In genomic region chr1:19096036-19096833, GRCh38 we compare ENCODE assay signal across 9 cellular contexts.
DNase-seq lines count a peak whose midpoint lies in the region; ATAC-seq and TF ChIP-seq lines count a peak whose summit lies in the region.
"Had no signal": no experiment of that assay in that cellular context is flagged by ENCODE, and none has a peak within 500 bp of the region (broad histone marks: within the 10 kb centered on the region; RNA-seq: fewer than 3 reads in every experiment).

No MANE protein-coding gene starts in this region.

- WGBS in GM23248 (ENCODE audit: low coverage in 1 of 2, low lambda C conversion rate in 2 of 2, missing lambda C conversion rate in 2 of 2), 2 experiments, result 77 to 83% methylated on average over 7 of the region's 7 CpGs

- no peak overlapping the region for H3K4me3 ChIP-seq in GM23248
- H3K4me3 ChIP-seq in ascending aorta, result no peak overlapping the region

- peaks cover 9% of the 10 kb centered on the region; the same call in 1 of the 2 replicates for H3F3A ChIP-seq in GM23248 (ENCODE audit: insufficient read depth)

- H3K36me3 ChIP-seq in GM23248 (ENCODE audit: low read depth), result peaks cover 100% of the 10 kb centered on the region
- H3K36me3 ChIP-seq in ascending aorta, result peaks cover 94 to 95% of the 10 kb centered on the region in 2 donors

- no peak for ATAC-seq in HG02798 (IDR thresholded peaks at IDR 0.05; ENCODE audit: poor library complexity, unreplicated experiment)
- ATAC-seq in GM21717 (IDR thresholded peaks at IDR 0.05; ENCODE audit: unreplicated experiment), result no peak

- no peak overlapping the region for H3K4me3 Mint-ChIP-seq in type B pancreatic cell

- intact Hi-C loops in ascending aorta (cut with DNase I), result loop anchor here (5.0 kb wide), 1 partner anchor 214 kb away; no protein-coding TSS in a partner anchor

- no peak overlapping the region for H2AFZ ChIP-seq in GM23248

- in situ Hi-C loops in GM23248 (cut with MboI), result no loop called here

- no peaks in the 10 kb centered on the region for H3K27me3 Mint-ChIP-seq in type B pancreatic cell

- H3K9ac ChIP-seq in GM23248, result no peak overlapping the region

- H3K27me3 ChIP-seq in GM23248 (replicated peaks; ENCODE audit: insufficient read depth) (no peaks in the 10 kb centered on the region), ascending aorta (no peaks in the 10 kb centered on the region)
- H3K27me3 ChIP-seq: neutrophil had no signal

- no peaks in the 10 kb centered on the region for H3K9me3 ChIP-seq in GM23248 (ENCODE audit: low read depth)
- H3K9me3 ChIP-seq in ascending aorta, result no peaks in the 10 kb centered on the region
- H3K9me3 ChIP-seq: neutrophil had no signal

- peak overlapping the region; percentile 35 for H3K27ac Mint-ChIP-seq in type B pancreatic cell

- H3K4me1 ChIP-seq in GM23248 (ENCODE audit: insufficient read depth) (peaks cover 4% of the 10 kb centered on the region; the same call in 1 of the 2 replicates), ascending aorta (no peaks in the 10 kb centered on the region)

- H3K79me2 ChIP-seq in GM23248 (ENCODE audit: insufficient read depth), result peaks cover 13% of the 10 kb centered on the region; the same call in 1 of the 2 replicates

- no peaks in the 10 kb centered on the region for H4K20me1 ChIP-seq in GM23248 (ENCODE audit: insufficient read depth)

- H3K4me2 ChIP-seq in GM23248 (ENCODE audit: unreplicated experiment), result no peak overlapping the region

- peak; percentile 29; the same call in 1 of the 2 replicates for TF ChIP-seq CTCF in 22Rv1 (IDR thresholded peaks at IDR 0.05)
- TF ChIP-seq CTCF in ascending aorta (IDR thresholded peaks at IDR 0.05), result peak in 2 of 3 experiments; percentile 23 to 47
- peak; percentile 66 for TF ChIP-seq CTCF in type B pancreatic cell (conservative IDR thresholded peaks at IDR 0.05)

- H3K27ac ChIP-seq in 22Rv1 (no peak overlapping the region), GM23248 (no peak overlapping the region), ascending aorta (no peak overlapping the region)
- H3K27ac ChIP-seq: neutrophil had no signal

- H3K9me2 ChIP-seq in GM23248 (ENCODE audit: insufficient read depth), result no peaks in the 10 kb centered on the region

- peak; percentile 37 for DNase-seq in GM23248
- DNase-seq in ascending aorta (ENCODE audit: low spot score in 2 of 2), result no peak
- DNase-seq in inferior parietal cortex (ENCODE audit: extremely low spot score), result peak; percentile 42
- DNase-seq in type B pancreatic cell (ENCODE audit: extremely low spot score, unreplicated experiment), result no peak
- no peak for DNase-seq in DMS114 treated with DMSO at 0.1 percent for 48 hours (lab: John Stamatoyannopoulos, UW; ENCODE audit: unreplicated experiment)

- peaks cover 23% of the 10 kb centered on the region for H3K36me3 Mint-ChIP-seq in type B pancreatic cell

- H3K4me1 Mint-ChIP-seq in type B pancreatic cell (ENCODE audit: unreplicated experiment), result no peaks in the 10 kb centered on the region

- no peaks in the 10 kb centered on the region for H3K9me3 Mint-ChIP-seq in type B pancreatic cell

Comparison
In these comparisons a context has a peak if more than half of its experiments do, and no peak if none do; other contexts are left out.
1. DNase-seq: peak in GM23248 (single experiment) and inferior parietal cortex (single experiment); none in ascending aorta (0 of 2), type B pancreatic cell (single experiment) and DMS114 treated with DMSO at 0.1 percent for 48 hours (single experiment).
2. Peak in every context shown above with its lines, with median percentiles within 50 percentile points of each other: CTCF ChIP-seq.